11 cellular contexts compared by ENCODE assay signal in genomic region chr14:24246765-24247212, GRCh38. TPM values are rescaled to one million over a fixed set of nuclear protein-coding genes. Genes with fewer than 3 reads are reported as not detected.
DNase-seq lines count a peak whose midpoint lies in the region; ATAC-seq, FAIRE-seq and TF ChIP-seq lines count a peak whose summit lies in the region.
"Had no signal": no experiment of that assay in that cellular context is flagged by ENCODE, and none has a peak within 500 bp of the region (broad histone marks: within the 10 kb centered on the region; RNA-seq: fewer than 3 reads in every experiment).

No MANE protein-coding gene starts in this region.

- H3K9me3 Mint-ChIP-seq in CD4-positive, alpha-beta memory T cell, result no peaks in the 10 kb centered on the region
- no peaks in the 10 kb centered on the region for H3K9me3 Mint-ChIP-seq in activated CD4-positive, alpha-beta T cell treated with anti-CD3 and anti-CD28 coated beads, Interleukin-2, amount 10 ng/mL, durations not matched to agents 24 days and 14 days
- H3K9me3 Mint-ChIP-seq: nephron had no signal

- peaks cover 27 to 62% (median 43%) of the 10 kb centered on the region in 4 donors for H3K4me1 Mint-ChIP-seq in CD4-positive, alpha-beta memory T cell
- H3K4me1 Mint-ChIP-seq in activated CD4-positive, alpha-beta T cell treated with anti-CD3 and anti-CD28 coated beads, Interleukin-2, amount 10 ng/mL, durations not matched to agents 24 days and 14 days, result peaks cover 62% of the 10 kb centered on the region

- H3K4me3 ChIP-seq in CD4-positive, alpha-beta memory T cell (ENCODE audit: low read length in 2 of 2), result peak overlapping the region in 1 of 2 donors; percentile 25
- no peak overlapping the region for H3K4me3 ChIP-seq in testis

- intact Hi-C loops in CD4-positive, alpha-beta memory T cell (cut with micrococcal nuclease), result loop anchor here (1.0 kb wide), 1 partner anchor 25 kb away; the partner anchor contains the start of gene RABGGTA
- intact Hi-C loops in activated CD4-positive, alpha-beta T cell treated with anti-CD3 and anti-CD28 coated beads, Interleukin-2, amount 10 ng/mL, durations not matched to agents 24 days and 14 days (cut with micrococcal nuclease), result loop anchor here (1.0 to 2.0 kb wide), 2 partner anchors 28 to 42 kb away; no protein-coding TSS in a partner anchor
- intact Hi-C loops in testis (cut with DNase I; ENCODE audit: low total_unique reads), result no loop called here

- no peak for TF ChIP-seq CTCF in testis (IDR thresholded peaks at IDR 0.05)

- TF ChIP-seq POLR2A in testis (IDR thresholded peaks at IDR 0.05), result no peak

- peaks cover 0 to 20% of the 10 kb centered on the region in 2 donors for H3K36me3 Mint-ChIP-seq in CD4-positive, alpha-beta memory T cell
- H3K36me3 Mint-ChIP-seq in activated CD4-positive, alpha-beta T cell treated with anti-CD3 and anti-CD28 coated beads, Interleukin-2, amount 10 ng/mL, durations not matched to agents 24 days and 14 days (ENCODE audit: low read depth), result peaks cover 10% of the 10 kb centered on the region

- H3K4me1 ChIP-seq in CD4-positive, alpha-beta memory T cell (ENCODE audit: insufficient read depth, low read length), result peaks cover 33% of the 10 kb centered on the region
- no peaks in the 10 kb centered on the region for H3K4me1 ChIP-seq in testis

- no peaks in the 10 kb centered on the region for H3K9me3 ChIP-seq in CD4-positive, alpha-beta memory T cell (ENCODE audit: control insufficient read depth in 1 of 2, low read length in 2 of 2)
- H3K9me3 ChIP-seq in testis, result no peaks in the 10 kb centered on the region

- 89% methylated on average over 3 of the region's 3 CpGs for WGBS in testis, 2 donors

- no peaks in the 10 kb centered on the region for H3K27me3 Mint-ChIP-seq in CD4-positive, alpha-beta memory T cell
- no peaks in the 10 kb centered on the region for H3K27me3 Mint-ChIP-seq in activated CD4-positive, alpha-beta T cell treated with anti-CD3 and anti-CD28 coated beads, Interleukin-2, amount 10 ng/mL, durations not matched to agents 24 days and 14 days

- FAIRE-seq in GM19239 (lab: Jason Lieb, UNC), result peak; percentile 92
- FAIRE-seq: TTC549 had no signal

- ATAC-seq in GM18873 (IDR thresholded peaks at IDR 0.05; ENCODE audit: low FRiP score, unreplicated experiment), result no peak

- H3K36me3 ChIP-seq in CD4-positive, alpha-beta memory T cell (ENCODE audit: insufficient read depth, low read length), result no peaks in the 10 kb centered on the region
- no peaks in the 10 kb centered on the region for H3K36me3 ChIP-seq in testis (ENCODE audit: low read depth, missing control alignments)

- POLR2A ChIA-PET in CD4-positive, alpha-beta memory T cell (lab: Charles Lee; ENCODE audit: partially characterized antibody), result interaction anchor here (0.6 to 10.0 kb wide), 20 partner anchors 10 to 195 kb away, joined by 3 to 171 read pairs (median 5); partner anchors contain the start of genes CBLN3, CHMP4A, DCAF11 and DHRS1

- CTCF ChIA-PET in CD4-positive, alpha-beta memory T cell (lab: Charles Lee; ENCODE audit: partially characterized antibody), result interaction anchor here (0.7 to 25.6 kb wide), 14 partner anchors 16 to 235 kb away, joined by 3 to 556 read pairs (median 4); partner anchors contain the start of genes ADCY4, CIDEB, DHRS1 and LTB4R

- no peaks in the 10 kb centered on the region for H3K27me3 ChIP-seq in CD4-positive, alpha-beta memory T cell (ENCODE audit: insufficient read depth, low read length)
- H3K27me3 ChIP-seq in testis, result no peaks in the 10 kb centered on the region

- peak overlapping the region; percentile 46 for H3K27ac ChIP-seq in CD4-positive, alpha-beta memory T cell (ENCODE audit: low read depth, low read length)
- no peak overlapping the region for H3K27ac ChIP-seq in testis

- peak in 4 of 5 donors; percentile 35 to 52 (median 42) for DNase-seq in CD4-positive, alpha-beta memory T cell
- peak; percentile 60 for DNase-seq in GM19239 (ENCODE audit: insufficient read length, low spot score)
- DNase-seq in activated CD4-positive, alpha-beta T cell treated with anti-CD3 and anti-CD28 coated beads, Interleukin-2, amount 10 ng/mL, durations not matched to agents 24 days and 14 days, result peak; percentile 85
- DNase-seq in kidney tubule cell (ENCODE audit: low spot score), result peak; percentile 23
- DNase-seq in GOT3 (lab: John Stamatoyannopoulos, UW), result no peak
- DNase-seq in epidermal melanocyte (ENCODE audit: insufficient read length, low spot score), result no peak
- no peak for DNase-seq in testis
- DNase-seq: NCI-H446 treated with DMSO at 0.1 percent for 48 hours had no signal

- peak overlapping the region; percentile 87 to 98 (median 97) for H3K27ac Mint-ChIP-seq in CD4-positive, alpha-beta memory T cell
- H3K27ac Mint-ChIP-seq in activated CD4-positive, alpha-beta T cell treated with anti-CD3 and anti-CD28 coated beads, Interleukin-2, amount 10 ng/mL, durations not matched to agents 24 days and 14 days, result peak overlapping the region; percentile 94
- H3K27ac Mint-ChIP-seq: nephron had no signal

- H3K4me3 Mint-ChIP-seq in CD4-positive, alpha-beta memory T cell, result peak overlapping the region; percentile 70 to 94 (median 86)
- peak overlapping the region; percentile 70 for H3K4me3 Mint-ChIP-seq in activated CD4-positive, alpha-beta T cell treated with anti-CD3 and anti-CD28 coated beads, Interleukin-2, amount 10 ng/mL, durations not matched to agents 24 days and 14 days

RNA-seq across cellular contexts. Expression of gene TINF2, which starts 4.4 kb away (rescaled TPM):
- 100 to 1,000 TPM; 131 to 132 TPM for total RNA-seq in CD4-positive, alpha-beta memory T cell
- 100 to 1,000 TPM; 151 to 169 TPM for polyA plus RNA-seq in CD4-positive, alpha-beta memory T cell
- total RNA-seq in activated CD4-positive, alpha-beta T cell treated with anti-CD3 and anti-CD28 coated beads, Interleukin-2, amount 10 ng/mL, durations not matched to agents 24 days and 14 days, result 87.1 and 93.6 TPM in 2 replicates
- 10 to 100 TPM; 27.5 to 32.1 TPM for total RNA-seq in testis
- polyA plus RNA-seq in testis (ENCODE audit: insufficient read depth, low read depth, low replicate concordance), result 45.6 TPM

RNA-seq across cellular contexts. Expression of gene GMPR2, which starts 14.1 kb away (rescaled TPM):
- 10 to 100 TPM; 91.0 to 95.8 TPM for total RNA-seq in CD4-positive, alpha-beta memory T cell
- 100 to 1,000 TPM; 103 to 116 TPM for polyA plus RNA-seq in CD4-positive, alpha-beta memory T cell
- total RNA-seq in activated CD4-positive, alpha-beta T cell treated with anti-CD3 and anti-CD28 coated beads, Interleukin-2, amount 10 ng/mL, durations not matched to agents 24 days and 14 days, result 32.4 and 42.8 TPM in 2 replicates
- total RNA-seq in testis, result 10 to 100 TPM; 30.0 to 42.2 TPM
- polyA plus RNA-seq in testis (ENCODE audit: insufficient read depth, low read depth, low replicate concordance), result 49.9 TPM

RNA-seq across cellular contexts. Expression of gene NEDD8, which starts 14.6 kb away (rescaled TPM):
- 100 to 1,000 TPM; 116 to 127 TPM for total RNA-seq in CD4-positive, alpha-beta memory T cell
- 100 to 1,000 TPM; 351 to 425 TPM for polyA plus RNA-seq in CD4-positive, alpha-beta memory T cell
- 188 and 190 TPM in 2 replicates for total RNA-seq in activated CD4-positive, alpha-beta T cell treated with anti-CD3 and anti-CD28 coated beads, Interleukin-2, amount 10 ng/mL, durations not matched to agents 24 days and 14 days
- total RNA-seq in testis, result 100 to 1,000 TPM in 1 of 2 donors, 10 to 100 TPM in 1; 94.6 to 110 TPM
- 180 TPM for polyA plus RNA-seq in testis (ENCODE audit: insufficient read depth, low read depth, low replicate concordance)

RNA-seq across cellular contexts. Expression of gene TGM1, which starts 16.2 kb away (rescaled TPM):
- 10 to 100 TPM; 11.0 to 16.1 TPM for total RNA-seq in CD4-positive, alpha-beta memory T cell
- under 1 TPM; 0.11 to 0.12 TPM for polyA plus RNA-seq in CD4-positive, alpha-beta memory T cell
- total RNA-seq in activated CD4-positive, alpha-beta T cell treated with anti-CD3 and anti-CD28 coated beads, Interleukin-2, amount 10 ng/mL, durations not matched to agents 24 days and 14 days, result 5.1 and 6.2 TPM in 2 replicates
- 10 to 100 TPM in 1 of 2 donors, 1 to 10 TPM in 1; 3.6 to 10.5 TPM for total RNA-seq in testis
- 5.4 TPM for polyA plus RNA-seq in testis (ENCODE audit: insufficient read depth, low read depth, low replicate concordance)

RNA-seq across cellular contexts. Expression of gene RABGGTA, which starts 24.6 kb away (rescaled TPM):
- total RNA-seq in CD4-positive, alpha-beta memory T cell, result 10 to 100 TPM; 55.6 to 62.5 TPM
- 10 to 100 TPM; 22.9 to 32.5 TPM for polyA plus RNA-seq in CD4-positive, alpha-beta memory T cell
- total RNA-seq in activated CD4-positive, alpha-beta T cell treated with anti-CD3 and anti-CD28 coated beads, Interleukin-2, amount 10 ng/mL, durations not matched to agents 24 days and 14 days, result 49.6 and 51.1 TPM in 2 replicates
- total RNA-seq in testis, result 10 to 100 TPM; 70.9 to 90.2 TPM
- 33.5 TPM for polyA plus RNA-seq in testis (ENCODE audit: insufficient read depth, low read depth, low replicate concordance)

Comparison
In these comparisons a context has a peak if more than half of its experiments do, and no peak if none do; other contexts are left out.
1. DNase-seq: peak in CD4-positive, alpha-beta memory T cell (4 of 5), GM19239 (single experiment), activated CD4-positive, alpha-beta T cell treated with anti-CD3 and anti-CD28 coated beads, Interleukin-2, amount 10 ng/mL, durations not matched to agents 24 days and 14 days (single experiment) and kidney tubule cell (single experiment); none in GOT3 (single experiment), epidermal melanocyte (single experiment) and testis (single experiment).